Comparison of ENCODE assay signal across 18 cellular contexts in the genomic region with DNA sequence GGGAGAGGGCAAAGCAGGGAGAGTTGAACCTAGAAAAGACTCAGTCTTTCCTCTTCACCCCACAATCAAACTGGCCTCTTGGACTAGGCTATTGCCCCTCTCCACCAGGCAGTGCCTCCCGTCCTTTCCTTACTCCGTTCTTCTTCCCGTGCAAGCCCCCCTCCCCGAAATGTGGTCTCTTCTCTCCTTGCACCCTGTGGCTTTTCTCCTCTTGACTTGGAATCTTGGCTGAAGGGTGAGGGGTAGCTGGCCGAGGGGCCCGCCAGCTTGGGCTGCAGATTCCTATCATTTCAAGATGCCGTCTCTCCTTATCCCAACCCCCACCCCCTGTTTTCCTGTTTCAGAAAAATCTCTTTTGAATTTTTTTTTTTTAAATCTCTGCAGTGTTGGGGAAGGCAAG. TPM values are rescaled to one million over a fixed set of nuclear protein-coding genes. Genes with fewer than 3 reads are reported as not detected.
DNase-seq lines count a peak whose midpoint lies in the region; ATAC-seq, FAIRE-seq and TF ChIP-seq lines count a peak whose summit lies in the region.
"Had no signal": no experiment of that assay in that cellular context is flagged by ENCODE, and none has a peak within 500 bp of the region (broad histone marks: within the 10 kb centered on the region; RNA-seq: fewer than 3 reads in every experiment).

No MANE protein-coding gene starts in this region.

- H3K79me1 ChIP-seq in H9 (ENCODE audit: insufficient read depth, low read depth, low read length, poor library complexity, severe bottlenecking) = no peaks in the 10 kb centered on the region
- no peaks in the 10 kb centered on the region for H3K79me1 ChIP-seq in H1 (ENCODE audit: low read depth, low read length)

- no peaks in the 10 kb centered on the region; a peak in 1 of 5 replicates for H3K9me3 Mint-ChIP-seq in H9
- no peaks in the 10 kb centered on the region for H3K9me3 Mint-ChIP-seq in natural killer cell

- H3K9me3 ChIP-seq in H9 (ENCODE audit: control insufficient read depth, low read depth, low read length) = no peaks in the 10 kb centered on the region
- H3K9me3 ChIP-seq in H1 (ENCODE audit: insufficient read depth in 2 of 2, low read depth in 1 of 2, low read length in 1 of 2) = no peaks in the 10 kb centered on the region
- no peaks in the 10 kb centered on the region for H3K9me3 ChIP-seq in Karpas-422 (ENCODE audit: low read length)
- H3K9me3 ChIP-seq: left ventricle myocardium inferior, right lobe of liver, SJCRH30 had no signal

- H3K56ac ChIP-seq in H9 (ENCODE audit: insufficient read length, low read depth, low read length) = no peak overlapping the region
- H3K56ac ChIP-seq in H1 (replicated peaks; ENCODE audit: insufficient read length, low read depth, low read length) = no peak overlapping the region

- H4K5ac ChIP-seq in H9 (ENCODE audit: insufficient read length, low read depth, low read length) = no peak overlapping the region
- H4K5ac ChIP-seq in H1 (ENCODE audit: insufficient read length, low read depth, low read length) = no peak overlapping the region

- H3K4me1 Mint-ChIP-seq in H9 (peaks cover 22 to 34% of the 10 kb centered on the region in 2 experiments), natural killer cell (peaks cover 0 to 8% of the 10 kb centered on the region in 2 donors)

- H3K4me1 ChIP-seq in H9 (ENCODE audit: insufficient read depth, low read length) (0 out of 2 replicates have a peak, but pooled peaks cover 3% of the 10 kb centered on the region), H1 (replicated peaks in 1 of 4; ENCODE audit: control insufficient read depth in 3 of 4, insufficient read depth in 4 of 4, low read length in 3 of 4) (peaks cover 0 to 18% (median 8%) of the 10 kb centered on the region in 4 experiments; a peak in 5 of 7 replicates), Karpas-422 (ENCODE audit: low read length) (no peaks in the 10 kb centered on the region)

- H3K23ac ChIP-seq in H9 (ENCODE audit: insufficient read length, low read depth, low read length) (no peak overlapping the region), H1 (ENCODE audit: insufficient read length) (no peak overlapping the region)

- H3K9me2 ChIP-seq in Karpas-422 (replicated peaks; ENCODE audit: insufficient read depth, low read length) = no peaks in the 10 kb centered on the region

- H3K79me2 ChIP-seq in H9 (ENCODE audit: insufficient read depth, low read length) = no peaks in the 10 kb centered on the region
- no peaks in the 10 kb centered on the region for H3K79me2 ChIP-seq in H1 (ENCODE audit: control insufficient read depth in 1 of 2, insufficient read depth in 2 of 2, low read length in 2 of 2)
- no peaks in the 10 kb centered on the region for H3K79me2 ChIP-seq in Karpas-422 (ENCODE audit: low read length)

- peak overlapping the region; percentile 67 for H3K4me3 ChIP-seq in AG04449 (ENCODE audit: low read depth, low read length)
- peak overlapping the region; percentile 34 to 84 (median 77); a peak in 5 of 8 replicates for H3K4me3 ChIP-seq in H1 (ENCODE audit: extremely low read depth in 1 of 4, insufficient read depth in 2 of 4, low read depth in 3 of 4, low read length in 4 of 4)
- H3K4me3 ChIP-seq in Karpas-422 (ENCODE audit: low read length) = no peak overlapping the region
- H3K4me3 ChIP-seq: right lobe of liver, SJCRH30 had no signal

- no peak overlapping the region for H2BK120ac ChIP-seq in H9 (ENCODE audit: low read depth, low read length, poor library complexity, severe bottlenecking)
- no peak overlapping the region for H2BK120ac ChIP-seq in H1 (replicated peaks; ENCODE audit: low read depth, low read length)

- TF ChIP-seq EP300 in H1 (IDR thresholded peaks at IDR 0.05; ENCODE audit: borderline replicate concordance in 1 of 2, low read depth in 2 of 2, low read length in 2 of 2) = no peak

- no peak overlapping the region for H2AK5ac ChIP-seq in H9 (ENCODE audit: insufficient read length, low read length)
- H2AK5ac ChIP-seq in H1 (ENCODE audit: low read depth, low read length) = no peak overlapping the region

- no peak overlapping the region for H2BK12ac ChIP-seq in H9 (ENCODE audit: insufficient read length, low read depth, low read length)
- peak overlapping the region; percentile 18; the same call in 1 of the 2 replicates for H2BK12ac ChIP-seq in H1 (ENCODE audit: low read depth, low read length)

- POLR2A ChIA-PET in AG04449 (lab: Yijun Ruan, JAX) (interaction anchor here (0.5 kb wide), 1 partner anchor 405 kb away, joined by 3 read pairs; no protein-coding TSS in a partner anchor), H1 (lab: Charles Lee; ENCODE audit: partially characterized antibody) (interaction anchor here (0.6 to 4.0 kb wide), 6 partner anchors 13 to 192 kb away, joined by 3 to 22 read pairs (median 3); no protein-coding TSS in a partner anchor)

- TF ChIP-seq CTCF in AG04449 (IDR thresholded peaks at IDR 0.05; ENCODE audit: insufficient read depth, low read length, missing control alignments) (no peak), H9 (conservative IDR thresholded peaks at IDR 0.05) (no peak), H1 (IDR thresholded peaks at IDR 0.05; ENCODE audit: control extremely low read depth in 1 of 3, insufficient read depth in 1 of 3, low read depth in 1 of 3, low read length in 3 of 3) (no peak), natural killer cell (IDR thresholded peaks at IDR 0.05) (no peak)

- H2AFZ ChIP-seq in H9 (ENCODE audit: low read length) = no peak overlapping the region
- H2AFZ ChIP-seq in H1 (ENCODE audit: low read length) = peak overlapping the region; percentile 67
- no peak overlapping the region for H2AFZ ChIP-seq in Karpas-422 (ENCODE audit: low read length)

- H3T11ph ChIP-seq in H9 (ENCODE audit: low read length) = no peak overlapping the region

- H4K91ac ChIP-seq in H9 (ENCODE audit: insufficient read length, low read depth, low read length) = no peak overlapping the region
- no peak overlapping the region for H4K91ac ChIP-seq in H1 (replicated peaks; ENCODE audit: insufficient read length, low read length)

- DNase-seq in AG04449 (ENCODE audit: low read depth, low spot score) (no peak), H9 (no peak), H1 (ENCODE audit: low read depth in 1 of 2, low spot score in 2 of 2) (no peak), natural killer cell (no peak), Karpas-422 (no peak), T1000 (lab: John Stamatoyannopoulos, UW) (no peak), GOT3 (lab: John Stamatoyannopoulos, UW) (no peak)
- DNase-seq: activated T-cell treated with anti-CD3 and anti-CD28 coated beads, Interleukin-2, amount 50 U/mL, for 1 hour; amniotic stem cell; foreskin melanocyte; left ventricle myocardium inferior; NCI-H1092; NCI-H526; right lobe of liver; SJCRH30 had no signal

- no peak overlapping the region for H3K14ac ChIP-seq in H9 (ENCODE audit: insufficient read depth, low read length)
- H3K14ac ChIP-seq in H1 (ENCODE audit: insufficient read length) = no peak overlapping the region

- H3K4me2 ChIP-seq in H9 (ENCODE audit: insufficient read depth, insufficient read length, low read length) (peak overlapping the region; percentile 93), H1 (ENCODE audit: insufficient read depth in 1 of 2, low read depth in 2 of 2, low read length in 2 of 2) (peak overlapping the region; percentile 66 to 98), Karpas-422 (ENCODE audit: low read depth, low read length, poor library complexity, severe bottlenecking) (no peak overlapping the region)

- TF ChIP-seq POLR2A in H1 (IDR thresholded peaks at IDR 0.05; ENCODE audit: control extremely low read depth in 1 of 2, low read depth in 2 of 2, low read length in 2 of 2) = no peak

- no CpG with 5 or more reads among the region's 7 CpGs for WGBS in H9 (ENCODE audit: extremely low coverage, insufficient read length, low lambda C conversion rate)
- WGBS in H1 (ENCODE audit: extremely low coverage in 1 of 2, insufficient coverage in 1 of 2, insufficient read length in 1 of 2, insufficient replicate concordance in 2 of 2, low coverage in 1 of 2, low lambda C conversion rate in 2 of 2, missing lambda C conversion rate in 1 of 2), 2 experiments = 22% methylated on average over 5 of the region's 7 CpGs; no CpG with 5 or more reads in 1 of the 2 experiments

- intact Hi-C loops in natural killer cell (cut with micrococcal nuclease) = no loop called here

- ATAC-seq in natural killer cell (no peak), GM19463 (IDR thresholded peaks at IDR 0.05; ENCODE audit: unreplicated experiment) (no peak)
- ATAC-seq: HCT116, right lobe of liver had no signal

- H3K4ac ChIP-seq in H9 (ENCODE audit: low read depth, low read length) (no peak overlapping the region), H1 (replicated peaks; ENCODE audit: insufficient read length, low read depth, low read length) (no peak overlapping the region)

- H3K18ac ChIP-seq in H9 (ENCODE audit: insufficient read length, low read depth, low read length) (no peak overlapping the region), H1 (ENCODE audit: extremely low read depth, low read length) (peak overlapping the region; percentile 39; the same call in 1 of the 2 replicates)

- H4K8ac ChIP-seq in H9 (replicated peaks; ENCODE audit: insufficient read length, low read depth, low read length) (no peak overlapping the region), H1 (ENCODE audit: extremely low read depth, insufficient read depth, low read length) (no peak overlapping the region)

- CTCF ChIA-PET in AG04449 (lab: Yijun Ruan, JAX) = interaction anchor here (1.3 to 3.6 kb wide), 4 partner anchors 8 to 206 kb away, joined by 5 to 25 read pairs (median 8); no protein-coding TSS in a partner anchor
- CTCF ChIA-PET in H1 (lab: Charles Lee; ENCODE audit: partially characterized antibody) = interaction anchor here (1.4 to 6.4 kb wide), 6 partner anchors 8 to 163 kb away, joined by 3 to 28 read pairs (median 4); no protein-coding TSS in a partner anchor

- TF ChIP-seq RAD21 in H1 (IDR thresholded peaks at IDR 0.05 in 1 of 2, conservative IDR thresholded peaks at IDR 0.05 in 1 of 2; ENCODE audit: low read depth in 2 of 2, low read length in 2 of 2) = no peak

- FAIRE-seq in H1 (lab: Jason Lieb, UNC) = no peak
- FAIRE-seq: TTC549 had no signal

- H3K27ac Mint-ChIP-seq in H9 (no peak overlapping the region), natural killer cell (no peak overlapping the region)

- no peak overlapping the region for H2BK20ac ChIP-seq in H9 (ENCODE audit: low read depth, low read length, poor library complexity, severe bottlenecking)
- 0 out of 2 replicates have a peak overlapping the region, but pooled peaks have one; percentile 2 for H2BK20ac ChIP-seq in H1 (ENCODE audit: low read length)

- peaks cover 92% of the 10 kb centered on the region for H3K27me3 Mint-ChIP-seq in H9 (ENCODE audit: low read depth)
- H3K27me3 Mint-ChIP-seq in natural killer cell (ENCODE audit: low read depth in 2 of 2) = peaks cover 20 to 29% of the 10 kb centered on the region in 2 donors

- H2BK5ac ChIP-seq in H9 (ENCODE audit: insufficient read length, low read length) (no peak overlapping the region), H1 (ENCODE audit: low read depth, low read length) (no peak overlapping the region)

- H3K23me2 ChIP-seq in H9 (ENCODE audit: insufficient read length, low read depth, low read length, poor library complexity, severe bottlenecking) = peaks cover 24% of the 10 kb centered on the region
- H3K23me2 ChIP-seq in H1 (ENCODE audit: low read depth, low read length) = peaks cover 17% of the 10 kb centered on the region

- peak overlapping the region in 1 of 2 experiments; percentile 85; a peak in 2 of 5 replicates for H3K4me3 Mint-ChIP-seq in H9
- peak overlapping the region; percentile 78 for H3K4me3 Mint-ChIP-seq in natural killer cell

- H3K27me3 ChIP-seq in H9 (ENCODE audit: insufficient read depth, low read length) = peaks cover 44% of the 10 kb centered on the region
- peaks cover 26 to 75% (median 59%) of the 10 kb centered on the region in 4 experiments for H3K27me3 ChIP-seq in H1 (replicated peaks in 1 of 4; ENCODE audit: control insufficient read depth in 3 of 4, extremely low read depth in 1 of 4, insufficient read depth in 3 of 4, low read length in 3 of 4)
- H3K27me3 ChIP-seq in Karpas-422 (ENCODE audit: low read length) = no peaks in the 10 kb centered on the region
- H3K27me3 ChIP-seq: SJCRH30 had no signal

- no peaks in the 10 kb centered on the region; a peak in 1 of 8 replicates for H3K36me3 ChIP-seq in H1 (ENCODE audit: control insufficient read depth in 2 of 4, insufficient read depth in 4 of 4, low read length in 3 of 4)
- no peaks in the 10 kb centered on the region for H3K36me3 ChIP-seq in Karpas-422 (ENCODE audit: insufficient read depth, low read length)
- H3K36me3 ChIP-seq: left ventricle myocardium inferior, right lobe of liver, SJCRH30 had no signal

- H2BK15ac ChIP-seq in H9 (ENCODE audit: low read depth, low read length) (no peak overlapping the region), H1 (ENCODE audit: low read length) (peak overlapping the region; percentile 1; the same call in 1 of the 2 replicates)

- H4K20me1 ChIP-seq in H9 (ENCODE audit: control insufficient read depth, insufficient read depth, insufficient read length) (no peaks in the 10 kb centered on the region), H1 (replicated peaks in 1 of 2; ENCODE audit: control insufficient read depth in 1 of 2, insufficient read depth in 2 of 2, low read length in 2 of 2) (no peaks in the 10 kb centered on the region), Karpas-422 (ENCODE audit: insufficient read depth, low read depth, low read length) (no peaks in the 10 kb centered on the region)

- H3K36me3 Mint-ChIP-seq in H9 (ENCODE audit: insufficient read depth in 1 of 3, low read depth in 3 of 3) (no peaks in the 10 kb centered on the region), natural killer cell (no peaks in the 10 kb centered on the region)

- H3K27ac ChIP-seq in H9 (ENCODE audit: insufficient read length, low read depth, low read length) (no peak overlapping the region), H1 (ENCODE audit: low read depth, low read length) (no peak overlapping the region), Karpas-422 (ENCODE audit: low read length) (no peak overlapping the region)
- H3K27ac ChIP-seq: left ventricle myocardium inferior, right lobe of liver, SJCRH30 had no signal

- H3K9ac ChIP-seq in H9 (ENCODE audit: extremely low read depth, insufficient read length, low read length) (no peak overlapping the region), H1 (replicated peaks in 1 of 4; ENCODE audit: extremely low read depth in 1 of 4, low read depth in 3 of 4, low read length in 3 of 4) (no peak overlapping the region), Karpas-422 (ENCODE audit: low read length) (no peak overlapping the region)

RNA-seq across cellular contexts. Expression of gene WNT2B, which starts 1.6 kb away (rescaled TPM):
- 0.66 and 0.68 TPM in 2 replicates for total RNA-seq in H9 (2021)
- total RNA-seq in H1 (2021; fragmentation: NEBNext Ultra II Directional; extraction: Animal tissue kit (Norgen Biotek cat#: 25700)) = 0.90 and 2.0 TPM in 2 replicates
- polyA plus RNA-seq in H1 (2011; rRNA removed) = 0.33 and 0.60 TPM in 2 replicates
- 0.56 TPM for polyA plus RNA-seq in H1 (2011; cell fraction: cytosol; rRNA removed)
- polyA plus RNA-seq in H1 (2011; cell fraction: nucleus; rRNA removed) = 1.9 TPM
- 0.52 to 1.2 TPM (median 0.84 TPM) in 4 replicates for polyA plus RNA-seq in H1 (2012, experiment 1 of 2)
- 0.05 TPM for polyA plus RNA-seq in H1 (2012, experiment 2 of 2)
- polyA plus RNA-seq in H1 (2013, experiment 1 of 2) = 0.30 TPM
- 0.28 TPM for polyA plus RNA-seq in H1 (2013, experiment 2 of 2)
- polyA minus RNA-seq in H1 (2011; rRNA and poly(A)+ RNA removed) = 0.59 and 0.95 TPM in 2 replicates
- 0.59 TPM for polyA minus RNA-seq in H1 (2011; cell fraction: cytosol; rRNA and poly(A)+ RNA removed)
- polyA minus RNA-seq in H1 (2011; cell fraction: nucleus; rRNA and poly(A)+ RNA removed) = 1.1 TPM
- total RNA-seq in natural killer cell = under 1 TPM; 0.16 to 0.20 (median 0.18) TPM
- total RNA-seq in Karpas-422 (2014; rRNA removed; shearing (Covaris generic); ENCODE audit: low replicate concordance) = not detected in 2 replicates
